1 cellular context compared by ENCODE assay signal in the genomic region with DNA sequence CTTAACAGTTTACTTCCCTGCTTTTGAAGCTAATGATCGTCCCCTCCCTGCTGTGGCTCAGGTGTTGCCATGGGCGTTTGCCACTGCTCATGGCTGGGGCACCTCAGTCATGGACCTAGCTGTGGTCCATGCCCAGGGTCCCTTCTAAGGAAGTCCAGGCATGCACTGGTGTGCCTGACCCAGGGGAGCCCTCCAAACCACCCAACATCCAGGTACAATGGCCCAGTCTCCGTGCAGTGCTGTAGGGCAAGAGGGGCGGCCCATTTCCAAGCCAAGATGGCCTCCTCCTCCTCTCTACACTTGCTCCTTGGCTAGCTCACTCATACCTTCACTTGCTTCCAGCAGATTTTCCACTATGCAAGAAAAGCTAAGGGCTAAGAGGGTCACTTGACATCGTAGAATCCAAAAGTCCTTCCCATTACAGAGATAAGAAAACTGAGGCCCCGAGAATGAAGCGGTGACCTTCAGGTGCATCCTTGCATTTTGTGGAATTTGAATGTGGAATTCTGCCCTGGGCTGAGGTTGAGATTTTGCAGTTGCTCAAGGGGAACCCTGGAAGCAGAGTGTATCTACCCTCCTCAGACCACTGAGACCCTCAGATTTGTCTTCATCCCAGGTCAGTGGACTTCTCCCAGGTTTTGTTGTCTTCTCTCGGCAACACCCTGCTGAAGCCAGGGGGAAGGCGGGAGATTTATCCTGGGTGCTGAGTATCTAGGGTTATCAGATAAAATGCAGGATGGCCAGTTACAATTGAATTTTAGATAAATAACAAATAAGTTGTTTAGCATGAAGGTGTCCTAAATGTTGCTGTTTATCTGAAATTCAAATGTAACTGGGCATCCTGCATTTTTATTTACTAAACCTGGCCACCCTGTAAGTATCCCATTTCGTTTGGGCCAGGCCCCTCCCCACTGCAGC.
A peak's percentile ranks its signal among the peaks of the same experiment; 100 is the strongest.
TF ChIP-seq lines count a peak whose summit lies in the region.

No MANE protein-coding gene starts in this region.

TF ChIP-seq in HepG2, 621 proteins besides CTCF, POLR2A, EP300 and RAD21:
- no peak for TF ChIP-seq HINFP (CRISPR knock-in tag; IDR thresholded peaks at IDR 0.05; ENCODE audit: low read depth)
- TF ChIP-seq PRDM10 (CRISPR knock-in tag; IDR thresholded peaks at IDR 0.05; ENCODE audit: low read depth): no peak
- peak; percentile 55; the same call in 1 of the 2 replicates for TF ChIP-seq ZMYM3 (CRISPR knock-in tag; IDR thresholded peaks at IDR 0.05)
- TF ChIP-seq ZNF629 (CRISPR knock-in tag; conservative IDR thresholded peaks at IDR 0.05): peak; percentile 85
- 0 out of 2 replicates have a peak, but pooled peaks have one; percentile 23 for TF ChIP-seq ZNF501 (CRISPR knock-in tag; IDR thresholded peaks at IDR 0.05)
- TF ChIP-seq PRDM15 (CRISPR knock-in tag; IDR thresholded peaks at IDR 0.05): peak; percentile 42; the same call in 1 of the 2 replicates
- 0 out of 2 replicates have a peak, but pooled peaks have one; percentile 41 for TF ChIP-seq ZFP36L1 (CRISPR knock-in tag; IDR thresholded peaks at IDR 0.05)
